9 cellular contexts compared by ENCODE assay signal in the genomic region with DNA sequence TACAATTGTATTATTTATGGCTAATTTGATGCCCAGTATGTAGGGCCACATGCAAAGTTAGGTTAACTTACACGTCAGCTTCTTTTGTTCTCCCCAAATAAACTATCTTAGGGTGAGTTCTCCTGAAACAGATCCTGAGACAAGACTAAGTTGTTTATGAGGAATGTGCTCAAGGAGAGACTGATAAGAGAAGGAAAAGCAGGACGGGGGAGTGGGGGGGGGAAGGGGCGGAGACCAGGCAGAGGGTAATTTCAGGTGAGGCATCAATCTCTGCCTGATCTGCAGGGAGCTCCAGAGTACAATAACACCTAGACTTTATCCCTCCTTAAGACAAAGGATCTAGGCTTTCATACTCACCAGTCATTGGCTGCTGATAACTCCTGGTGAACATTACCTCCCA.
"Had no signal": no experiment of that assay in that cellular context is flagged by ENCODE, and none has a peak within 500 bp of the region (broad histone marks: within the 10 kb centered on the region; RNA-seq: fewer than 3 reads in every experiment).

No MANE protein-coding gene starts in this region.

- ATAC-seq: HCT116, HepG2 had no signal

- H3K36me3 Mint-ChIP-seq: IgD-negative memory B cell had no signal

- H3K27ac ChIP-seq: GM23248, HL-60 had no signal

- H3K9me3 ChIP-seq: HAP-1 had no signal

- H3K9ac ChIP-seq: GM23248 had no signal

- H3K4me3 ChIP-seq: GM23248, HAP-1 had no signal

- H3K27ac Mint-ChIP-seq: HFFc6, IgD-negative memory B cell had no signal

- H3K27me3 Mint-ChIP-seq: IgD-negative memory B cell had no signal

- H3K4me3 Mint-ChIP-seq: HFFc6, IgD-negative memory B cell had no signal

- H3K36me3 ChIP-seq: HAP-1 had no signal

- H3K4me1 Mint-ChIP-seq: IgD-negative memory B cell had no signal

- H3K4me1 ChIP-seq: HAP-1 had no signal

- DNase-seq: GM23248, GOT3, H7, HFFc6 had no signal

- H3K9me3 Mint-ChIP-seq: HFFc6 had no signal
